In the genomic region with DNA sequence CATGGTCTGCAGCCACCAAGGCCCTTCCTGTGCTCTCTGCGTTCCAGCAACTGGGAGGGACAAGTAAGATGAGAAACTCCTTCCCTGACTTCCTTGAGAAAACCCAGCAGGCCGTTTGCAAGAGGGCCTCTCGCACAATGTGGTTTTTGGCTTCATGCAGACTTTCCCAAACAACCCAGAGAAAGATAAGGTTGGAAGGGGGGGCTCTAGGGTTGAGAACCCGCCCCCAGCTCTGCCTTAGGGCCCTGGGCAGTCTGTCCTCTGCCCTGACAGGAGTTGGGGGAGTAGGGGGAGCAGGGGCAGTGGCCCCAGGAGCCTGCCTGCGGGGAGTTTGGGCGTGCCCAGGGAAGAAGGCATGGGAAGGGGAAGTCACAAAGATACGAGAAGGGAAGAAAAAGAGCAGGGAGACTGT, we compare ENCODE assay signal across 12 cellular contexts.
DNase-seq lines count a peak whose midpoint lies in the region; ATAC-seq, FAIRE-seq and TF ChIP-seq lines count a peak whose summit lies in the region.
"Had no signal": no experiment of that assay in that cellular context is flagged by ENCODE, and none has a peak within 500 bp of the region (broad histone marks: within the 10 kb centered on the region; RNA-seq: fewer than 3 reads in every experiment).

No MANE protein-coding gene starts in this region.

- H3K9me3 ChIP-seq in HUES6 (ENCODE audit: control insufficient read depth, insufficient read depth, low read depth, low read length), result no peaks in the 10 kb centered on the region
- H3K9me3 ChIP-seq in kidney (ENCODE audit: control insufficient read depth in 1 of 2, low read length in 2 of 2), result no peaks in the 10 kb centered on the region
- H3K9me3 ChIP-seq in gastrocnemius medialis, result no peaks in the 10 kb centered on the region
- H3K9me3 ChIP-seq: pancreas had no signal

- TF ChIP-seq CTCF in cardiac fibroblast (IDR thresholded peaks at IDR 0.05; ENCODE audit: low read depth, low read length) (no peak), kidney (IDR thresholded peaks at IDR 0.05; ENCODE audit: borderline replicate concordance, extremely low read depth, insufficient read depth) (no peak), gastrocnemius medialis (IDR thresholded peaks at IDR 0.05 in 4 of 5, conservative IDR thresholded peaks at IDR 0.05 in 1 of 5) (no peak)

- H3K4me1 ChIP-seq in HUES6 (ENCODE audit: control insufficient read depth, insufficient read depth, low read length), result peaks cover 71% of the 10 kb centered on the region
- peaks cover 0 to 12% of the 10 kb centered on the region in 2 donors for H3K4me1 ChIP-seq in kidney (ENCODE audit: control insufficient read depth in 1 of 2, insufficient read depth in 1 of 2, low read depth in 1 of 2, low read length in 2 of 2)
- H3K4me1 ChIP-seq in gastrocnemius medialis, result peaks cover 11 to 15% of the 10 kb centered on the region in 2 donors
- H3K4me1 ChIP-seq: pancreas had no signal

- H3K4me3 ChIP-seq in HUES6 (ENCODE audit: low read depth, low read length), result no peak overlapping the region
- H3K4me3 ChIP-seq in cardiac fibroblast (replicated peaks in 1 of 2; ENCODE audit: low read depth in 2 of 2, low read length in 2 of 2), result no peak overlapping the region
- no peak overlapping the region for H3K4me3 ChIP-seq in kidney (ENCODE audit: low read length in 2 of 2)
- no peak overlapping the region for H3K4me3 ChIP-seq in gastrocnemius medialis
- H3K4me3 ChIP-seq: pancreas had no signal

- DNase-seq in cardiac fibroblast (ENCODE audit: low read depth in 2 of 2), result peak; percentile 49 to 85
- DNase-seq in kidney, result no peak
- DNase-seq in gastrocnemius medialis, result no peak
- DNase-seq in posterior vena cava (ENCODE audit: low spot score), result no peak
- no peak for DNase-seq in activated naive CD4-positive, alpha-beta T cell treated with anti-CD3 and anti-CD28 coated beads, Interleukin-2, amount 50 U/mL, for 16 hours
- no peak for DNase-seq in AG08396 (ENCODE audit: low spot score)
- DNase-seq: NCI-H2029 treated with DMSO at 0.1 percent for 48 hours, PC-3 had no signal

- no peaks in the 10 kb centered on the region for H3K36me3 ChIP-seq in HUES6 (ENCODE audit: control insufficient read depth, insufficient read depth, low read length)
- no peaks in the 10 kb centered on the region for H3K36me3 ChIP-seq in kidney (ENCODE audit: control insufficient read depth in 1 of 2, insufficient read depth in 2 of 2, low read length in 2 of 2)
- no peaks in the 10 kb centered on the region for H3K36me3 ChIP-seq in gastrocnemius medialis
- H3K36me3 ChIP-seq: pancreas had no signal

- no peak for ATAC-seq in gastrocnemius medialis
- ATAC-seq in HG02610 (IDR thresholded peaks at IDR 0.05; ENCODE audit: unreplicated experiment), result no peak
- ATAC-seq: PC-3 had no signal

- H3K9ac ChIP-seq in HUES6 (ENCODE audit: low read length) (peak overlapping the region; percentile 34), kidney (ENCODE audit: low read length in 2 of 2) (peak overlapping the region in 1 of 2 donors; percentile 26)

- in situ Hi-C loops in gastrocnemius medialis (cut with MboI; ENCODE audit: low sequenced_read_pairs in 4 of 4), result no loop called here

- H3K27me3 ChIP-seq in HUES6 (ENCODE audit: control insufficient read depth, insufficient read depth, low read length), result no peaks in the 10 kb centered on the region
- H3K27me3 ChIP-seq in gastrocnemius medialis, result no peaks in the 10 kb centered on the region
- H3K27me3 ChIP-seq: pancreas had no signal

- no peak for FAIRE-seq in kidney (lab: Jason Lieb, UNC)
- FAIRE-seq: pancreas, TTC549 had no signal

- intact Hi-C loops in kidney (cut with DNase I), result no loop called here
- intact Hi-C loops in gastrocnemius medialis (cut with DNase I; ENCODE audit: low total_unique reads), result no loop called here
- intact Hi-C loops in posterior vena cava (cut with DNase I), result no loop called here

- H3K27ac ChIP-seq in HUES6 (ENCODE audit: low read depth, low read length) (peak overlapping the region; percentile 63; the same call in 1 of the 2 replicates), kidney (ENCODE audit: low read depth in 2 of 2, low read length in 2 of 2) (peak overlapping the region; percentile 40 to 74), gastrocnemius medialis (peak overlapping the region in 3 of 4 donors; percentile 44 to 63 (median 46))

- no peak for TF ChIP-seq POLR2A in gastrocnemius medialis (IDR thresholded peaks at IDR 0.05)

Comparison
In these comparisons a context has a peak if more than half of its experiments do, and no peak if none do; other contexts are left out.
1. DNase-seq: peak in cardiac fibroblast (2 of 2); none in kidney (single experiment), gastrocnemius medialis (0 of 2), posterior vena cava (single experiment), activated naive CD4-positive, alpha-beta T cell treated with anti-CD3 and anti-CD28 coated beads, Interleukin-2, amount 50 U/mL, for 16 hours (single experiment) and AG08396 (single experiment).
2. Peak in every context shown above with its lines, with median percentiles within 50 percentile points of each other: H3K27ac ChIP-seq.